In genomic region chr3:132623646-132624045, GRCh38 we compare ENCODE assay signal across 21 cellular contexts. TPM values are rescaled to one million over a fixed set of nuclear protein-coding genes. Genes with fewer than 3 reads are reported as not detected.
A peak's percentile ranks its signal among the peaks of the same experiment; 100 is the strongest.
DNase-seq lines count a peak whose midpoint lies in the region; FAIRE-seq and TF ChIP-seq lines count a peak whose summit lies in the region.
"Had no signal": no experiment of that assay in that cellular context is flagged by ENCODE, and none has a peak within 500 bp of the region (broad histone marks: within the 10 kb centered on the region; RNA-seq: fewer than 3 reads in every experiment).

No MANE protein-coding gene starts in this region.

- TF ChIP-seq CTCF in endothelial cell of umbilical vein (IDR thresholded peaks at IDR 0.05; ENCODE audit: extremely low read depth in 1 of 2, insufficient read depth in 1 of 2, low read depth in 1 of 2, low read length in 2 of 2) = no peak
- TF ChIP-seq CTCF in keratinocyte (optimal IDR thresholded peaks at IDR 0.05 in 1 of 3, IDR thresholded peaks at IDR 0.05 in 1 of 3, conservative IDR thresholded peaks at IDR 0.05 in 1 of 3; ENCODE audit: extremely low read depth in 1 of 3, insufficient read depth in 2 of 3, low read length in 3 of 3) = no peak
- no peak for TF ChIP-seq CTCF in Peyer's patch (IDR thresholded peaks at IDR 0.05)
- no peak for TF ChIP-seq CTCF in chondrocyte (IDR thresholded peaks at IDR 0.05)

- no peak for TF ChIP-seq POLR2A in endothelial cell of umbilical vein (IDR thresholded peaks at IDR 0.05; ENCODE audit: low read depth, low read length)
- no peak for TF ChIP-seq POLR2A in Peyer's patch (IDR thresholded peaks at IDR 0.05)

- H3K4me3 Mint-ChIP-seq in chondrocyte (ENCODE audit: unreplicated experiment) = no peak overlapping the region
- no peak overlapping the region for H3K4me3 Mint-ChIP-seq in activated naive CD4-positive, alpha-beta T cell treated with anti-CD3 and anti-CD28 coated beads, Interleukin-2, amount 10 ng/mL, durations not matched to agents 7 days and 5 days
- H3K4me3 Mint-ChIP-seq: CD14-positive monocyte; CD8-positive, alpha-beta T cell had no signal

- no peaks in the 10 kb centered on the region for H3K27me3 ChIP-seq in endothelial cell of umbilical vein (ENCODE audit: control insufficient read depth in 2 of 2, insufficient read depth in 2 of 2, low read length in 2 of 2)
- H3K27me3 ChIP-seq in keratinocyte (ENCODE audit: control insufficient read depth, extremely low read depth, insufficient read depth, low read length) = no peaks in the 10 kb centered on the region
- H3K27me3 ChIP-seq in Peyer's patch = no peaks in the 10 kb centered on the region

- POLR2A ChIA-PET in endothelial cell of umbilical vein (lab: Charles Lee) = interaction anchor here (0.6 kb wide), 1 partner anchor 9 kb away, joined by 3 read pairs; no protein-coding TSS in a partner anchor

- dilution Hi-C loops in endothelial cell of umbilical vein (cut with MboI; ENCODE audit: extremely low pct_ligation_motif_present, low sequenced_read_pairs) = no loop called here
- dilution Hi-C loops in keratinocyte (cut with MboI; ENCODE audit: extremely low pct_ligation_motif_present, low sequenced_read_pairs) = no loop called here

- no peaks in the 10 kb centered on the region for H3K9me3 ChIP-seq in endothelial cell of umbilical vein (replicated peaks; ENCODE audit: control insufficient read depth, insufficient read depth, low read length)
- peaks cover 2% of the 10 kb centered on the region for H3K9me3 ChIP-seq in keratinocyte (ENCODE audit: control insufficient read depth, low read depth, low read length)
- no peaks in the 10 kb centered on the region for H3K9me3 ChIP-seq in Peyer's patch

- H3K27ac ChIP-seq in endothelial cell of umbilical vein (ENCODE audit: insufficient read depth, low read depth, low read length) (peak overlapping the region; percentile 85), keratinocyte (ENCODE audit: control insufficient read depth, insufficient read depth, low read length) (no peak overlapping the region), Peyer's patch (no peak overlapping the region)
- H3K27ac ChIP-seq: 22Rv1, GM23248 had no signal

- H3K36me3 ChIP-seq in endothelial cell of umbilical vein (ENCODE audit: control insufficient read depth in 2 of 2, extremely low read depth in 1 of 2, insufficient read depth in 2 of 2, low read length in 2 of 2) = peaks cover 0 to 2% of the 10 kb centered on the region in 2 experiments
- H3K36me3 ChIP-seq in keratinocyte (ENCODE audit: control insufficient read depth in 2 of 2, extremely low read depth in 1 of 2, insufficient read depth in 2 of 2, low read length in 2 of 2) = peaks cover 3 to 9% of the 10 kb centered on the region in 2 experiments
- peaks cover 0 to 42% (median 0%) of the 10 kb centered on the region in 3 donors for H3K36me3 ChIP-seq in Peyer's patch

- no peak for FAIRE-seq in endothelial cell of umbilical vein (lab: Jason Lieb, UNC)
- peak; percentile 98 for FAIRE-seq in keratinocyte (lab: Jason Lieb, UNC)
- FAIRE-seq: D721Med, GM12891 had no signal

- no TSS peak for BruUV-seq in endothelial cell of umbilical vein (replicated peaks; lab: Mats Ljungman, UMichigan)

- H3K9me1 ChIP-seq in endothelial cell of umbilical vein (replicated peaks; ENCODE audit: control insufficient read depth, extremely low read depth, insufficient read depth, low read length) (no peaks in the 10 kb centered on the region), keratinocyte (ENCODE audit: control insufficient read depth, extremely low read depth, insufficient read depth, low read length) (no peaks in the 10 kb centered on the region)

- H3K4me2 ChIP-seq in endothelial cell of umbilical vein (ENCODE audit: insufficient read depth, low read length) = no peak overlapping the region
- peak overlapping the region; percentile 41 for H3K4me2 ChIP-seq in keratinocyte (ENCODE audit: control insufficient read depth, extremely low read depth, insufficient read depth, low read depth, low read length)

- H3K4me3 ChIP-seq in endothelial cell of umbilical vein (replicated peaks in 1 of 3; ENCODE audit: insufficient read depth in 1 of 3, low read depth in 1 of 3, low read length in 3 of 3) (no peak overlapping the region), keratinocyte (ENCODE audit: control insufficient read depth in 2 of 3, extremely low read depth in 1 of 3, insufficient read depth in 2 of 3, low read depth in 1 of 3, low read length in 3 of 3) (no peak overlapping the region), Peyer's patch (no peak overlapping the region)
- H3K4me3 ChIP-seq: GM23248 had no signal

- H2AFZ ChIP-seq in endothelial cell of umbilical vein (ENCODE audit: low read depth, low read length) (no peak overlapping the region), keratinocyte (ENCODE audit: control insufficient read depth, low read length) (no peak overlapping the region)
- H2AFZ ChIP-seq: GM23248 had no signal

- peaks cover 17% of the 10 kb centered on the region for H3K36me3 Mint-ChIP-seq in chondrocyte (ENCODE audit: low read depth)
- H3K36me3 Mint-ChIP-seq in activated naive CD4-positive, alpha-beta T cell treated with anti-CD3 and anti-CD28 coated beads, Interleukin-2, amount 10 ng/mL, durations not matched to agents 7 days and 5 days = peaks cover 11% of the 10 kb centered on the region

- no peaks in the 10 kb centered on the region for H3K27me3 Mint-ChIP-seq in chondrocyte (ENCODE audit: low read depth)
- no peaks in the 10 kb centered on the region for H3K27me3 Mint-ChIP-seq in activated naive CD4-positive, alpha-beta T cell treated with anti-CD3 and anti-CD28 coated beads, Interleukin-2, amount 10 ng/mL, durations not matched to agents 7 days and 5 days

- DNase-seq in NCI-H2196 (lab: John Stamatoyannopoulos, UW; ENCODE audit: unreplicated experiment) (peak; percentile 45), NCI-H2196 treated with DMSO at 0.1 percent for 48 hours (lab: John Stamatoyannopoulos, UW; ENCODE audit: unreplicated experiment) (no peak), OCI-M1 (lab: John Stamatoyannopoulos, UW) (peak; percentile 5), endothelial cell of umbilical vein (ENCODE audit: low read depth, low spot score) (no peak), keratinocyte (ENCODE audit: low read depth, low spot score) (no peak), Peyer's patch (no peak), chondrocyte (ENCODE audit: low spot score) (no peak)
- DNase-seq in activated naive CD4-positive, alpha-beta T cell treated with anti-CD3 and anti-CD28 coated beads, Interleukin-2, amount 10 ng/mL, durations not matched to agents 7 days and 5 days = no peak
- DNase-seq: CD8-positive, alpha-beta T cell; COR-L47; DMS153; DMS79 treated with DMSO at 0.1 percent for 48 hours; EL; GM23248; H7 had no signal

- H3K79me2 ChIP-seq in endothelial cell of umbilical vein (ENCODE audit: control insufficient read depth, insufficient read depth, low read length) (no peaks in the 10 kb centered on the region), keratinocyte (ENCODE audit: control insufficient read depth, insufficient read depth, low read length) (no peaks in the 10 kb centered on the region)

- no peak overlapping the region for H3K27ac Mint-ChIP-seq in chondrocyte (ENCODE audit: unreplicated experiment)
- H3K27ac Mint-ChIP-seq in activated naive CD4-positive, alpha-beta T cell treated with anti-CD3 and anti-CD28 coated beads, Interleukin-2, amount 10 ng/mL, durations not matched to agents 7 days and 5 days = no peak overlapping the region
- H3K27ac Mint-ChIP-seq: CD14-positive monocyte; CD8-positive, alpha-beta T cell had no signal

- CTCF ChIA-PET in endothelial cell of umbilical vein (lab: Charles Lee) = interaction anchor here (0.9 to 1.6 kb wide), 10 partner anchors 12 to 88 kb away, joined by 3 to 9 read pairs (median 5); partner anchors contain the start of gene ACKR4
- CTCF ChIA-PET in activated naive CD4-positive, alpha-beta T cell treated with anti-CD3 and anti-CD28 coated beads, Interleukin-2, amount 10 ng/mL, durations not matched to agents 7 days and 5 days (lab: Charles Lee) = interaction anchor here (0.7 kb wide), 1 partner anchor 273 kb away, joined by 3 read pairs; no protein-coding TSS in a partner anchor

- no peaks in the 10 kb centered on the region for H4K20me1 ChIP-seq in endothelial cell of umbilical vein (replicated peaks; ENCODE audit: control insufficient read depth, extremely low read depth, insufficient read depth, low read length)
- H4K20me1 ChIP-seq in keratinocyte (ENCODE audit: control insufficient read depth, extremely low read depth, insufficient read depth, low read length) = no peaks in the 10 kb centered on the region

- H3K4me1 Mint-ChIP-seq in chondrocyte (ENCODE audit: low read depth) = peaks cover 13% of the 10 kb centered on the region
- H3K4me1 Mint-ChIP-seq in activated naive CD4-positive, alpha-beta T cell treated with anti-CD3 and anti-CD28 coated beads, Interleukin-2, amount 10 ng/mL, durations not matched to agents 7 days and 5 days = peaks cover 2% of the 10 kb centered on the region

- H3K4me1 ChIP-seq in endothelial cell of umbilical vein (ENCODE audit: control insufficient read depth, extremely low read depth, insufficient read depth, low read length) = peaks cover 33% of the 10 kb centered on the region
- H3K4me1 ChIP-seq in keratinocyte (ENCODE audit: control insufficient read depth, extremely low read depth, insufficient read depth, low read length) = peaks cover 13% of the 10 kb centered on the region
- no peaks in the 10 kb centered on the region for H3K4me1 ChIP-seq in Peyer's patch

- intact Hi-C loops in endothelial cell of umbilical vein (cut with micrococcal nuclease) = no loop called here

- peak overlapping the region; percentile 61 for H3K9ac ChIP-seq in endothelial cell of umbilical vein (replicated peaks; ENCODE audit: extremely low read depth, insufficient read depth, low read length)
- H3K9ac ChIP-seq in keratinocyte (ENCODE audit: control insufficient read depth, extremely low read depth, insufficient read depth, low read length) = no peak overlapping the region
- H3K9ac ChIP-seq: GM23248 had no signal

- H3K9me3 Mint-ChIP-seq in chondrocyte (ENCODE audit: low read depth) = peaks cover 9% of the 10 kb centered on the region
- no peaks in the 10 kb centered on the region for H3K9me3 Mint-ChIP-seq in activated naive CD4-positive, alpha-beta T cell treated with anti-CD3 and anti-CD28 coated beads, Interleukin-2, amount 10 ng/mL, durations not matched to agents 7 days and 5 days
- H3K9me3 Mint-ChIP-seq: CD8-positive, alpha-beta T cell had no signal

RNA-seq across cellular contexts. Expression of gene ACKR4, which starts 26.6 kb away (rescaled TPM):
- total RNA-seq in endothelial cell of umbilical vein (1.4 and 3.2 TPM in 2 replicates), Peyer's patch (10 to 100 TPM in 1 of 4 donors, 1 to 10 TPM in 2, not detected in 1; 5.5 to 12.6 (median 7.2) TPM), chondrocyte (0.22 TPM in 1 of 3 replicates, not detected in the others)
- polyA plus RNA-seq in endothelial cell of umbilical vein (13.5 and 14.3 TPM in 2 replicates), keratinocyte (0.14 to 0.67 TPM (median 0.57 TPM) in 3 replicates)
- polyA plus RNA-seq in endothelial cell of umbilical vein (2011; cell fraction: cytosol; rRNA removed) = 8.0 and 11.9 TPM in 2 replicates
- polyA plus RNA-seq in endothelial cell of umbilical vein (2011; cell fraction: nucleus; rRNA removed) = 3.8 and 4.9 TPM in 2 replicates
- 1.1 and 1.2 TPM in 2 replicates for polyA plus RNA-seq in endothelial cell of umbilical vein (2012)
- polyA minus RNA-seq in endothelial cell of umbilical vein (11.7 and 14.2 TPM in 2 replicates), keratinocyte (0.16 to 0.32 TPM in 2 of 3 replicates, not detected in the other)
- polyA minus RNA-seq in endothelial cell of umbilical vein (2011; cell fraction: cytosol; rRNA and poly(A)+ RNA removed) = not detected
- polyA minus RNA-seq in endothelial cell of umbilical vein (2011; cell fraction: nucleus; rRNA and poly(A)+ RNA removed) = 4.5 and 6.7 TPM in 2 replicates
- 0.31 TPM for polyA plus RNA-seq in keratinocyte (2011; ENCODE audit: low read depth)
- polyA plus RNA-seq in keratinocyte (2011; cell fraction: cytosol; rRNA removed) = 0.06 and 0.11 TPM in 2 replicates
- polyA plus RNA-seq in keratinocyte (2011; cell fraction: nucleus; rRNA removed) = 0.08 and 0.29 TPM in 2 replicates
- polyA plus RNA-seq in keratinocyte (2012; ENCODE audit: low replicate concordance) = 0.50 and 0.59 TPM in 2 replicates
- not detected for polyA minus RNA-seq in keratinocyte (2011; cell fraction: cytosol; rRNA and poly(A)+ RNA removed)
- polyA minus RNA-seq in keratinocyte (2011; cell fraction: nucleus; rRNA and poly(A)+ RNA removed) = 0.47 TPM in 1 of 2 replicates, not detected in the other
- total RNA-seq: A673, H7, HT1080 had no signal
- polyA plus RNA-seq: CD14-positive monocyte had no signal

RNA-seq across cellular contexts. Expression of gene ACAD11, which starts 36.0 kb away (rescaled TPM):
- total RNA-seq in endothelial cell of umbilical vein (9.6 and 15.2 TPM in 2 replicates), Peyer's patch (100 to 1,000 TPM in 3 of 4 donors, 10 to 100 TPM in 1; 87.2 to 138 (median 114) TPM), chondrocyte (16.8 to 21.3 TPM (median 17.2 TPM) in 3 replicates)
- polyA plus RNA-seq in endothelial cell of umbilical vein (13.1 and 17.9 TPM in 2 replicates), keratinocyte (15.4 to 32.1 TPM (median 28.4 TPM) in 3 replicates)
- polyA plus RNA-seq in endothelial cell of umbilical vein (2011; cell fraction: cytosol; rRNA removed) = 4.6 and 9.2 TPM in 2 replicates
- 151 and 154 TPM in 2 replicates for polyA plus RNA-seq in endothelial cell of umbilical vein (2011; cell fraction: nucleus; rRNA removed)
- polyA plus RNA-seq in endothelial cell of umbilical vein (2012) = 15.5 and 16.8 TPM in 2 replicates
- polyA minus RNA-seq in endothelial cell of umbilical vein (18.1 and 37.3 TPM in 2 replicates), keratinocyte (14.3 to 42.5 TPM (median 16.6 TPM) in 3 replicates)
- polyA minus RNA-seq in endothelial cell of umbilical vein (2011; cell fraction: cytosol; rRNA and poly(A)+ RNA removed) = 8.4 TPM
- polyA minus RNA-seq in endothelial cell of umbilical vein (2011; cell fraction: nucleus; rRNA and poly(A)+ RNA removed) = 63.0 and 66.1 TPM in 2 replicates
- polyA plus RNA-seq in keratinocyte (2011; ENCODE audit: low read depth) = 5.0 TPM
- polyA plus RNA-seq in keratinocyte (2011; cell fraction: cytosol; rRNA removed) = 6.6 and 9.4 TPM in 2 replicates
- 79.8 and 86.5 TPM in 2 replicates for polyA plus RNA-seq in keratinocyte (2011; cell fraction: nucleus; rRNA removed)
- polyA plus RNA-seq in keratinocyte (2012; ENCODE audit: low replicate concordance) = 10.4 and 11.9 TPM in 2 replicates
- 13.4 TPM for polyA minus RNA-seq in keratinocyte (2011; cell fraction: cytosol; rRNA and poly(A)+ RNA removed)
- polyA minus RNA-seq in keratinocyte (2011; cell fraction: nucleus; rRNA and poly(A)+ RNA removed) = 24.7 and 49.5 TPM in 2 replicates

RNA-seq across cellular contexts. Expression of gene UBA5, which starts 36.5 kb away (rescaled TPM):
- total RNA-seq in endothelial cell of umbilical vein = 38.1 and 40.9 TPM in 2 replicates
- polyA plus RNA-seq in endothelial cell of umbilical vein = 12.6 and 19.7 TPM in 2 replicates
- 18.8 and 21.6 TPM in 2 replicates for polyA plus RNA-seq in endothelial cell of umbilical vein (2011; cell fraction: cytosol; rRNA removed)
- 40.7 and 53.7 TPM in 2 replicates for polyA plus RNA-seq in endothelial cell of umbilical vein (2011; cell fraction: nucleus; rRNA removed)
- 23.2 and 37.4 TPM in 2 replicates for polyA plus RNA-seq in endothelial cell of umbilical vein (2012)
- 25.2 and 28.1 TPM in 2 replicates for polyA minus RNA-seq in endothelial cell of umbilical vein
- polyA minus RNA-seq in endothelial cell of umbilical vein (2011; cell fraction: cytosol; rRNA and poly(A)+ RNA removed) = 60.1 TPM
- 47.1 and 66.0 TPM in 2 replicates for polyA minus RNA-seq in endothelial cell of umbilical vein (2011; cell fraction: nucleus; rRNA and poly(A)+ RNA removed)
- 22.5 to 48.0 TPM (median 25.4 TPM) in 3 replicates for polyA plus RNA-seq in keratinocyte
- polyA plus RNA-seq in keratinocyte (2011; ENCODE audit: low read depth) = 27.9 TPM
- polyA plus RNA-seq in keratinocyte (2011; cell fraction: cytosol; rRNA removed) = 20.9 and 38.0 TPM in 2 replicates
- polyA plus RNA-seq in keratinocyte (2011; cell fraction: nucleus; rRNA removed) = 25.8 and 42.3 TPM in 2 replicates
- polyA plus RNA-seq in keratinocyte (2012; ENCODE audit: low replicate concordance) = 20.0 and 28.2 TPM in 2 replicates
- polyA minus RNA-seq in keratinocyte = 4.9 to 22.4 TPM (median 10.6 TPM) in 3 replicates
- 37.8 TPM for polyA minus RNA-seq in keratinocyte (2011; cell fraction: cytosol; rRNA and poly(A)+ RNA removed)
- 27.1 and 34.6 TPM in 2 replicates for polyA minus RNA-seq in keratinocyte (2011; cell fraction: nucleus; rRNA and poly(A)+ RNA removed)
- total RNA-seq in Peyer's patch = 10 to 100 TPM; 44.8 to 53.1 (median 47.8) TPM
- 32.4 to 38.2 TPM (median 37.9 TPM) in 3 replicates for total RNA-seq in chondrocyte

Comparison
In these comparisons a context has a peak if more than half of its experiments do, and no peak if none do; other contexts are left out.
1. DNase-seq: peak in NCI-H2196 (single experiment) and OCI-M1 (single experiment); none in NCI-H2196 treated with DMSO at 0.1 percent for 48 hours (single experiment), endothelial cell of umbilical vein (single experiment), keratinocyte (single experiment), Peyer's patch (0 of 3), chondrocyte (single experiment) and activated naive CD4-positive, alpha-beta T cell treated with anti-CD3 and anti-CD28 coated beads, Interleukin-2, amount 10 ng/mL, durations not matched to agents 7 days and 5 days (single experiment).